25 cellular contexts compared by ENCODE assay signal in genomic region chr11:15176646-15177163, GRCh38.
"Had no signal": no experiment of that assay in that cellular context is flagged by ENCODE, and none has a peak within 500 bp of the region (broad histone marks: within the 10 kb centered on the region; RNA-seq: fewer than 3 reads in every experiment).

No MANE protein-coding gene starts in this region.

- H3K4me1 ChIP-seq: heart right ventricle, left lung, lower lobe of right lung, neural progenitor cell, parathyroid adenoma, psoas muscle, right atrium auricular region, right lobe of liver, testis, thyroid gland, transverse colon, upper lobe of right lung had no signal

- H3K9ac ChIP-seq: neural progenitor cell, parathyroid adenoma had no signal

- H3K36me3 ChIP-seq: heart right ventricle, left lung, lower lobe of right lung, neural progenitor cell, neutrophil, right atrium auricular region, right lobe of liver, stomach, thyroid gland, transverse colon, upper lobe of right lung had no signal

- DNase-seq: heart right ventricle; left lung; lower lobe of right lung; mammary epithelial cell; mesenchymal stem cell; naive thymus-derived CD8-positive, alpha-beta T cell; nephron progenitor cell; occipital lobe; psoas muscle; right lobe of liver; stimulated activated CD4-positive, alpha-beta T cell treated with anti-CD3 and anti-CD28 coated beads, Interleukin-1b, Interleukin-23, amount 100 ng/mL, for 48 hours; stimulated activated CD4-positive, alpha-beta T cell treated with anti-CD3 and anti-CD28 coated beads, Interleukin-2, amount 100 ng/mL, for 48 hours; stimulated activated naive B cell treated with anti-CD40 and anti-IgM and Interleukin-4, amounts not matched to agents 10 μg/mL and 1 μg/mL and 100 μg/mL, for 72 hours; stimulated activated naive CD8-positive, alpha-beta T cell treated with anti-CD3 and anti-CD28 coated beads, Interleukin-15, Interleukin-2, amounts not matched to agents 100 U/mL and 50 U/mL, for 24 hours; stomach; testis; thyroid gland; transverse colon; upper lobe of right lung had no signal

- H3K4me2 ChIP-seq: hepatocyte, neural progenitor cell, smooth muscle cell had no signal

- H3K9me3 ChIP-seq: heart right ventricle, left lung, lower lobe of right lung, neutrophil, psoas muscle, right atrium auricular region, right lobe of liver, stomach, testis, thyroid gland, transverse colon, upper lobe of right lung had no signal

- H3K27me3 ChIP-seq: left lung, neural progenitor cell, neutrophil, right atrium auricular region, right lobe of liver, stomach, testis, thyroid gland, transverse colon, upper lobe of right lung had no signal

- H2AFZ ChIP-seq: hepatocyte, neural progenitor cell, parathyroid adenoma had no signal

- H3K27ac ChIP-seq: heart right ventricle, hepatocyte, left lung, lower lobe of right lung, neural progenitor cell, neutrophil, parathyroid adenoma, psoas muscle, right atrium auricular region, right lobe of liver, testis, thyroid gland, transverse colon, upper lobe of right lung had no signal

- ATAC-seq: heart right ventricle; left lung; lower lobe of right lung; naive thymus-derived CD8-positive, alpha-beta T cell; psoas muscle; stimulated activated naive B cell treated with anti-CD40 and anti-IgM and Interleukin-4, amounts not matched to agents 10 μg/mL and 1 μg/mL and 100 μg/mL, for 72 hours; stimulated activated naive CD8-positive, alpha-beta T cell treated with anti-CD3 and anti-CD28 coated beads, Interleukin-15, Interleukin-2, amounts not matched to agents 100 U/mL and 50 U/mL, for 24 hours had no signal

- H3K79me2 ChIP-seq: hepatocyte, parathyroid adenoma had no signal

- H3K4me3 ChIP-seq: heart right ventricle, hepatocyte, left lung, lower lobe of right lung, neural progenitor cell, psoas muscle, right atrium auricular region, right lobe of liver, smooth muscle cell, stomach, testis, thyroid gland, transverse colon, upper lobe of right lung had no signal
